ENCODE assay signal across 8 cellular contexts in the genomic region with DNA sequence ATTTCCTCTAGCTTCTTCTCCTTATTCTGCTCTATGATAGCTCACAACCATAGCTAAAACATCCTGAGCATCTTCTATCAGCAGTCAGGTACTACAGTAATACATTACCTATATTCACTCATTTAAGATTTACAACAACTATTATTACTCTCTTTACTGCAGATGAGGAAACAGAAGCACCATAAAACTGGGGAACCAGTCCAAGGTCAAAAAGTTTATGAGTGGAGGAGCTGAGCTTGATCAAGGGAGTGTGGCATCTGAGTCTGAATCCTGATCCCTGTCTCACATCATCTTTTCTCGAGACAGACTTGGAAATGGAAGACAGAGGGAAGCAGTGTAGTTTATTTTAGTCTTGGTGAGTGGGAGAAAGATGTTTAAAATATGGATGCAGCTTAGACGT.
"Had no signal": no experiment of that assay in that cellular context is flagged by ENCODE, and none has a peak within 500 bp of the region (broad histone marks: within the 10 kb centered on the region; RNA-seq: fewer than 3 reads in every experiment).

No MANE protein-coding gene starts in this region.

- H3K36me3 Mint-ChIP-seq: IgD-negative memory B cell had no signal

- ATAC-seq: HepG2, K562 had no signal

- H3K27ac Mint-ChIP-seq: IgD-negative memory B cell had no signal

- H3K4me3 ChIP-seq: K562 had no signal

- DNase-seq: IMR-90, KBM-7, KG1 had no signal

- H3K27ac ChIP-seq: HL-60, KMS-11 had no signal

- H3K4me2 ChIP-seq: KMS-11 had no signal

- H3K27me3 Mint-ChIP-seq: IgD-negative memory B cell had no signal

- H3K9ac ChIP-seq: KMS-11 had no signal

- H3K4me3 Mint-ChIP-seq: IgD-negative memory B cell had no signal
